ENCODE assay signal across 19 cellular contexts in the genomic region with DNA sequence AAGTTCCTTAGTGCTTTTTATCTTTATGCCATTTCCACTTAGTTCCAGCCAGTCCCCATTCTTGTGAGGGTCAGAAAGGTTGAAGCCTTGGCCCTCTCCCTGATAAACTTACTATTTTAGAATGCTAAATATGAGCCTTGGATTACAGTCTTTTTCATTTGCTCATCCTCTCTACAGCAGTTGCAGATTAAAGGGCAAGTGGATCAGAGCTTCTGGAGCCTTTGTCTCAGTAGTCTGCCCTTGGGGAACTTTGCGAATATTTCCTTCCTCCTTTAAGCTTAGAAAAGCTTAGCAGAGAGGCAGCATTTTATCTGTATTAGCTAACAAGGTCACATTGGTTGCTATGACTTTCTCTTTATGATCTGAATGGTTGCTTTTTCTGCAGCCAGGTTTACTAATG. TPM values are rescaled to one million over a fixed set of nuclear protein-coding genes. Genes with fewer than 3 reads are reported as not detected.
DNase-seq lines count a peak whose midpoint lies in the region; ATAC-seq and TF ChIP-seq lines count a peak whose summit lies in the region.
"Had no signal": no experiment of that assay in that cellular context is flagged by ENCODE, and none has a peak within 500 bp of the region (broad histone marks: within the 10 kb centered on the region; RNA-seq: fewer than 3 reads in every experiment).

No MANE protein-coding gene starts in this region.

- peaks cover 96% of the 10 kb centered on the region for H4K20me1 ChIP-seq in smooth muscle cell (ENCODE audit: low read depth)

- H3K36me3 Mint-ChIP-seq in activated naive CD8-positive, alpha-beta T cell treated with anti-CD3 and anti-CD28 coated beads, Interleukin-2, amount 50 U/mL, for 24 hours (ENCODE audit: low read depth): peaks cover 4% of the 10 kb centered on the region

- no peaks in the 10 kb centered on the region for H3K4me1 Mint-ChIP-seq in activated naive CD8-positive, alpha-beta T cell treated with anti-CD3 and anti-CD28 coated beads, Interleukin-2, amount 50 U/mL, for 24 hours

- H3K27me3 ChIP-seq in cardiac muscle cell (no peaks in the 10 kb centered on the region), ascending aorta (no peaks in the 10 kb centered on the region), liver (ENCODE audit: control insufficient read depth in 4 of 4, insufficient read depth in 4 of 4, low read length in 3 of 4) (no peaks in the 10 kb centered on the region), smooth muscle cell (ENCODE audit: low read depth) (no peaks in the 10 kb centered on the region)

- intact Hi-C loops in left cardiac atrium (cut with DNase I) (no loop called here), ascending aorta (cut with DNase I) (no loop called here)

- WGBS in liver: 82% methylated on average over 1 of the region's 1 CpG
- WGBS in smooth muscle cell (ENCODE audit: low lambda C conversion rate): 9% methylated on average over 1 of the region's 1 CpG

- no peaks in the 10 kb centered on the region for H3K9me3 ChIP-seq in cardiac muscle cell (ENCODE audit: low read depth)
- no peaks in the 10 kb centered on the region for H3K9me3 ChIP-seq in ascending aorta
- peaks cover 0 to 1% (median 0%) of the 10 kb centered on the region in 4 donors for H3K9me3 ChIP-seq in liver (ENCODE audit: control insufficient read depth in 4 of 4, low read length in 3 of 4)
- no peaks in the 10 kb centered on the region for H3K9me3 ChIP-seq in smooth muscle cell (replicated peaks; ENCODE audit: low read depth)

- no peaks in the 10 kb centered on the region for H3K9me3 Mint-ChIP-seq in activated naive CD8-positive, alpha-beta T cell treated with anti-CD3 and anti-CD28 coated beads, Interleukin-2, amount 50 U/mL, for 24 hours

- H3K9ac ChIP-seq in liver (ENCODE audit: low read depth in 1 of 2, low read length in 2 of 2) (no peak overlapping the region), smooth muscle cell (ENCODE audit: low read depth) (no peak overlapping the region)

- H3K4me2 ChIP-seq in smooth muscle cell: peak overlapping the region; percentile 41

- H3K36me3 ChIP-seq in cardiac muscle cell (peaks cover 3% of the 10 kb centered on the region), ascending aorta (no peaks in the 10 kb centered on the region), liver (ENCODE audit: control insufficient read depth in 4 of 4, insufficient read depth in 3 of 4, low read depth in 1 of 4, low read length in 3 of 4) (no peaks in the 10 kb centered on the region), smooth muscle cell (ENCODE audit: low read depth) (peaks cover 2% of the 10 kb centered on the region)

- peaks cover 82% of the 10 kb centered on the region for H3K79me2 ChIP-seq in smooth muscle cell (ENCODE audit: low read depth)

- peak in 1 of 2 donors; percentile 28 for DNase-seq in cardiac muscle cell (ENCODE audit: low read depth in 1 of 2, low spot score in 1 of 2)
- DNase-seq in left cardiac atrium: no peak
- DNase-seq in ascending aorta (ENCODE audit: low spot score in 2 of 2): no peak
- DNase-seq in smooth muscle cell (lab: John Stamatoyannopoulos, UW; ENCODE audit: unreplicated experiment): no peak
- DNase-seq in activated naive CD8-positive, alpha-beta T cell treated with anti-CD3 and anti-CD28 coated beads, Interleukin-2, amount 50 U/mL, for 24 hours: no peak
- no peak for DNase-seq in germinal center (ENCODE audit: low spot score)
- DNase-seq: C1 segment of cervical spinal cord; COR-L47; DMS153; KBM-7; NCI-H1436 treated with DMSO at 0.1 percent for 48 hours; NCI-H2081; NCI-H524 treated with DMSO at 0.1 percent for 48 hours; NK-92 treated with Interleukin-12 subunit alpha and Interleukin-12 subunit beta, amount 100 ng/mL, for 24 hours had no signal

- H3K27ac ChIP-seq in cardiac muscle cell (peak overlapping the region; percentile 91), ascending aorta (peak overlapping the region; percentile 29 to 34), liver (ENCODE audit: low read depth in 1 of 2, low read length in 2 of 2) (no peak overlapping the region), smooth muscle cell (ENCODE audit: low read depth) (peak overlapping the region; percentile 17)
- H3K27ac ChIP-seq: 22Rv1, RWPE1 had no signal

- no peak overlapping the region for H3K27ac Mint-ChIP-seq in activated naive CD8-positive, alpha-beta T cell treated with anti-CD3 and anti-CD28 coated beads, Interleukin-2, amount 50 U/mL, for 24 hours

- no peak for ATAC-seq in left cardiac atrium
- ATAC-seq in GM21381 (IDR thresholded peaks at IDR 0.05; ENCODE audit: unreplicated experiment): no peak
- ATAC-seq in activated naive CD8-positive, alpha-beta T cell treated with anti-CD3 and anti-CD28 coated beads, Interleukin-2, amount 50 U/mL, for 24 hours: no peak

- no peak for TF ChIP-seq CTCF in cardiac muscle cell (IDR thresholded peaks at IDR 0.05; ENCODE audit: low read depth, low read length)
- no peak for TF ChIP-seq CTCF in ascending aorta (IDR thresholded peaks at IDR 0.05)
- TF ChIP-seq CTCF in liver (IDR thresholded peaks at IDR 0.05; ENCODE audit: low read depth, low read length, missing input control): no peak
- no peak for TF ChIP-seq CTCF in smooth muscle cell (IDR thresholded peaks at IDR 0.05; ENCODE audit: borderline replicate concordance, insufficient read depth, poor library complexity, severe bottlenecking)

- H3K4me3 Mint-ChIP-seq in activated naive CD8-positive, alpha-beta T cell treated with anti-CD3 and anti-CD28 coated beads, Interleukin-2, amount 50 U/mL, for 24 hours: no peak overlapping the region

- H3K27me3 Mint-ChIP-seq in activated naive CD8-positive, alpha-beta T cell treated with anti-CD3 and anti-CD28 coated beads, Interleukin-2, amount 50 U/mL, for 24 hours: no peaks in the 10 kb centered on the region

- H3K4me1 ChIP-seq in cardiac muscle cell (ENCODE audit: low read depth): peaks cover 53% of the 10 kb centered on the region
- no peaks in the 10 kb centered on the region for H3K4me1 ChIP-seq in ascending aorta
- peaks cover 0 to 3% (median 0%) of the 10 kb centered on the region in 4 donors for H3K4me1 ChIP-seq in liver (ENCODE audit: control insufficient read depth in 4 of 4, insufficient read depth in 4 of 4, low read length in 3 of 4)
- H3K4me1 ChIP-seq in smooth muscle cell (ENCODE audit: low read depth): no peaks in the 10 kb centered on the region

- no peaks in the 10 kb centered on the region for H3F3A ChIP-seq in smooth muscle cell (ENCODE audit: low read depth)

- no peak for TF ChIP-seq RAD21 in liver (IDR thresholded peaks at IDR 0.05)

- no peak overlapping the region for H2AFZ ChIP-seq in smooth muscle cell (ENCODE audit: low read depth)

- no peak overlapping the region for H3K4me3 ChIP-seq in cardiac muscle cell
- no peak overlapping the region for H3K4me3 ChIP-seq in ascending aorta
- no peak overlapping the region for H3K4me3 ChIP-seq in liver (ENCODE audit: low read depth in 1 of 3, low read length in 3 of 3)
- no peak overlapping the region for H3K4me3 ChIP-seq in smooth muscle cell
- H3K4me3 ChIP-seq: HAP-1 had no signal

TF ChIP-seq in liver, 16 proteins besides CTCF, POLR2A, EP300 and RAD21:
- peak; percentile 75 for TF ChIP-seq NR2F2 (IDR thresholded peaks at IDR 0.05)
- TF ChIP-seq, protein P1, sequence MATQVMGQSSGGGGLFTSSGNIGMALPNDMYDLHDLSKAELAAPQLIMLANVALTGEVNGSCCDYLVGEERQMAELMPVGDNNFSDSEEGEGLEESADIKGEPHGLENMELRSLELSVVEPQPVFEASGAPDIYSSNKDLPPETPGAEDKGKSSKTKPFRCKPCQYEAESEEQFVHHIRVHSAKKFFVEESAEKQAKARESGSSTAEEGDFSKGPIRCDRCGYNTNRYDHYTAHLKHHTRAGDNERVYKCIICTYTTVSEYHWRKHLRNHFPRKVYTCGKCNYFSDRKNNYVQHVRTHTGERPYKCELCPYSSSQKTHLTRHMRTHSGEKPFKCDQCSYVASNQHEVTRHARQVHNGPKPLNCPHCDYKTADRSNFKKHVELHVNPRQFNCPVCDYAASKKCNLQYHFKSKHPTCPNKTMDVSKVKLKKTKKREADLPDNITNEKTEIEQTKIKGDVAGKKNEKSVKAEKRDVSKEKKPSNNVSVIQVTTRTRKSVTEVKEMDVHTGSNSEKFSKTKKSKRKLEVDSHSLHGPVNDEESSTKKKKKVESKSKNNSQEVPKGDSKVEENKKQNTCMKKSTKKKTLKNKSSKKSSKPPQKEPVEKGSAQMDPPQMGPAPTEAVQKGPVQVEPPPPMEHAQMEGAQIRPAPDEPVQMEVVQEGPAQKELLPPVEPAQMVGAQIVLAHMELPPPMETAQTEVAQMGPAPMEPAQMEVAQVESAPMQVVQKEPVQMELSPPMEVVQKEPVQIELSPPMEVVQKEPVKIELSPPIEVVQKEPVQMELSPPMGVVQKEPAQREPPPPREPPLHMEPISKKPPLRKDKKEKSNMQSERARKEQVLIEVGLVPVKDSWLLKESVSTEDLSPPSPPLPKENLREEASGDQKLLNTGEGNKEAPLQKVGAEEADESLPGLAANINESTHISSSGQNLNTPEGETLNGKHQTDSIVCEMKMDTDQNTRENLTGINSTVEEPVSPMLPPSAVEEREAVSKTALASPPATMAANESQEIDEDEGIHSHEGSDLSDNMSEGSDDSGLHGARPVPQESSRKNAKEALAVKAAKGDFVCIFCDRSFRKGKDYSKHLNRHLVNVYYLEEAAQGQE (IDR thresholded peaks at IDR 0.05): no peak

RNA-seq across cellular contexts. Expression of a gene that starts 11.5 kb away (rescaled TPM):
- 4.3 and 8.8 TPM in 2 replicates for total RNA-seq in cardiac muscle cell
- polyA plus RNA-seq in cardiac muscle cell: 10.1 and 11.9 TPM in 2 replicates
- 1 to 10 TPM; 2.5 to 3.0 TPM for total RNA-seq in left cardiac atrium
- 0.43 TPM for total RNA-seq in ascending aorta
- total RNA-seq in liver: 1 to 10 TPM; 2.8 to 3.6 TPM
- 1 to 10 TPM in 1 of 2 donors, under 1 TPM in 1; 0.38 to 1.0 TPM for polyA plus RNA-seq in liver
- total RNA-seq in smooth muscle cell: 7.5 TPM in 2 replicates
- 1.0 and 3.2 TPM in 2 replicates for polyA plus RNA-seq in smooth muscle cell

Comparison
In these comparisons a context has a peak if more than half of its experiments do, and no peak if none do; other contexts are left out.
1. H3K27ac ChIP-seq: peak in cardiac muscle cell (single experiment), ascending aorta (2 of 2) and smooth muscle cell (single experiment); none in liver (0 of 2).